ENCODE assay signal across 10 cellular contexts in the genomic region with DNA sequence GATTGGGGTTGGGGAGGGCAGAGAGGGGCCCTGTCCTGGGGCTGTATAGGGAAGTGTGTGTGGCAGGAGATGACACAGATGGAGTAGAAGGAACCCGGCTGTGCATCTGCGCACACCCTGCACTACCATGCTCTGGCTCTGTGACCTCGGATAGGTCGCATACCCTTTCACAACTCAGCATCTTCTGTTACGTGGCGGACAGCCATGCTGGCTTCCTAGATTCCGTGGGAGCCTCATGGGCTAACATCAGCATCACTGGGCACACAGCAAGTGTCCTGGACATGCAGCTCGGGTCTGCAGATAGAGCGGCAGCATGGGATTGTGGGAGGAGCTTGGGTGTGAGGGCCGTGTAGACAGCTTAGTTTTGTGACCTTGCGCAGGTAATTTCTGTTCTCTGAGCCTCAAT. TPM values are rescaled to one million over a fixed set of nuclear protein-coding genes. Genes with fewer than 3 reads are reported as not detected.
DNase-seq lines count a peak whose midpoint lies in the region; ATAC-seq and TF ChIP-seq lines count a peak whose summit lies in the region.
"Had no signal": no experiment of that assay in that cellular context is flagged by ENCODE, and none has a peak within 500 bp of the region (broad histone marks: within the 10 kb centered on the region; RNA-seq: fewer than 3 reads in every experiment).

No MANE protein-coding gene starts in this region.

- H3K4me2 ChIP-seq in GM23248 (ENCODE audit: unreplicated experiment) = peak overlapping the region; percentile 99
- peak overlapping the region; percentile 92 for H3K4me2 ChIP-seq in mesenchymal stem cell (ENCODE audit: low read length, poor library complexity, severe bottlenecking)

- H2BK120ac ChIP-seq in mesenchymal stem cell (ENCODE audit: low read depth, low read length) = no peak overlapping the region

- H3K4ac ChIP-seq in mesenchymal stem cell (ENCODE audit: low read depth in 1 of 2, low read length in 2 of 2) = no peak overlapping the region

- H2AK5ac ChIP-seq in mesenchymal stem cell (ENCODE audit: low read length, severe bottlenecking) = no peak overlapping the region

- H2BK15ac ChIP-seq in mesenchymal stem cell (ENCODE audit: low read depth, poor library complexity, severe bottlenecking) = no peak overlapping the region

- H4K8ac ChIP-seq in mesenchymal stem cell (ENCODE audit: low read length) = peak overlapping the region; percentile 21

- CTCF ChIA-PET in activated CD8-positive, alpha-beta T cell treated with anti-CD3 and anti-CD28 coated beads, Interleukin-2, amount 10 ng/mL, durations not matched to agents 7 days and 5 days (lab: Charles Lee) = interaction anchor here (2.3 to 2.8 kb wide), 2 partner anchors 10 to 18 kb away, joined by 13 to 14 read pairs; partner anchors contain the start of genes ARPC5L, RPL35 and WDR38

- H4K20me1 ChIP-seq in GM23248 (ENCODE audit: insufficient read depth) = peaks cover 5% of the 10 kb centered on the region; the same call in 1 of the 2 replicates

- no peak overlapping the region for H3K23ac ChIP-seq in mesenchymal stem cell (ENCODE audit: low read length in 2 of 2)

- WGBS in GM23248 (ENCODE audit: low coverage in 1 of 2, low lambda C conversion rate in 2 of 2, missing lambda C conversion rate in 2 of 2), 2 experiments = 76 to 78% methylated on average over 10 to 11 of the region's 11 CpGs
- 90% methylated on average over 11 of the region's 11 CpGs for WGBS in mesenchymal stem cell

- no peak overlapping the region for H3K18ac ChIP-seq in mesenchymal stem cell (ENCODE audit: low read depth in 1 of 2, low read length in 2 of 2)

- H3K4me3 Mint-ChIP-seq in activated CD8-positive, alpha-beta T cell treated with anti-CD3 and anti-CD28 coated beads, Interleukin-2, amount 10 ng/mL, durations not matched to agents 7 days and 5 days = peak overlapping the region; percentile 89

- DNase-seq in AG09309 (ENCODE audit: low read depth) = no peak
- no peak for DNase-seq in GM23248
- DNase-seq in activated CD8-positive, alpha-beta T cell treated with anti-CD3 and anti-CD28 coated beads, Interleukin-2, amount 10 ng/mL, durations not matched to agents 7 days and 5 days = no peak
- DNase-seq in mesenchymal stem cell = no peak
- no peak for DNase-seq in NCI-H510A (lab: John Stamatoyannopoulos, UW)
- no peak for DNase-seq in activated CD4-positive, CD25-positive, alpha-beta regulatory T cell (lab: John Stamatoyannopoulos, UW)
- DNase-seq in GDM1 (lab: John Stamatoyannopoulos, UW) = no peak

- peaks cover 58% of the 10 kb centered on the region for H3K36me3 Mint-ChIP-seq in activated CD8-positive, alpha-beta T cell treated with anti-CD3 and anti-CD28 coated beads, Interleukin-2, amount 10 ng/mL, durations not matched to agents 7 days and 5 days (ENCODE audit: low read depth)

- POLR2A ChIA-PET in activated CD8-positive, alpha-beta T cell treated with anti-CD3 and anti-CD28 coated beads, Interleukin-2, amount 10 ng/mL, durations not matched to agents 7 days and 5 days (lab: Charles Lee) = interaction anchor here (0.6 to 3.1 kb wide), 4 partner anchors 9 to 370 kb away, joined by 3 to 47 read pairs (median 4); partner anchors contain the start of genes ARPC5L, HSPA5 and RPL35

- H3K9me2 ChIP-seq in GM23248 (ENCODE audit: insufficient read depth) = no peaks in the 10 kb centered on the region

- H3K27me3 ChIP-seq in GM23248 (replicated peaks; ENCODE audit: insufficient read depth) (no peaks in the 10 kb centered on the region), mesenchymal stem cell (ENCODE audit: control insufficient read depth in 1 of 2, insufficient read depth in 1 of 2, low read length in 2 of 2) (no peaks in the 10 kb centered on the region)

- H3K36me3 ChIP-seq in GM23248 (ENCODE audit: low read depth) = peaks cover 19% of the 10 kb centered on the region
- H3K36me3 ChIP-seq in mesenchymal stem cell (ENCODE audit: control insufficient read depth in 1 of 2, insufficient read depth in 2 of 2, low read depth in 1 of 2, low read length in 2 of 2) = peaks cover 36 to 37% of the 10 kb centered on the region in 2 experiments

- H3K27ac ChIP-seq in GM23248 (peak overlapping the region; percentile 95), mesenchymal stem cell (ENCODE audit: low read length, poor library complexity, severe bottlenecking) (no peak overlapping the region)

- peak overlapping the region; percentile 35 for H4K91ac ChIP-seq in mesenchymal stem cell (ENCODE audit: low read length)

- peaks cover 25% of the 10 kb centered on the region for H3F3A ChIP-seq in GM23248 (ENCODE audit: insufficient read depth)

- peak overlapping the region in 1 of 2 experiments; percentile 53 for H3K14ac ChIP-seq in mesenchymal stem cell (ENCODE audit: low read length in 2 of 2)

- peaks cover 26% of the 10 kb centered on the region for H3K4me1 ChIP-seq in GM23248 (ENCODE audit: insufficient read depth)
- H3K4me1 ChIP-seq in mesenchymal stem cell (ENCODE audit: control insufficient read depth, insufficient read depth, low read depth, low read length) = peaks cover 28% of the 10 kb centered on the region

- H2BK12ac ChIP-seq in mesenchymal stem cell (ENCODE audit: low read length in 2 of 2) = no peak overlapping the region

- no peak for TF ChIP-seq CTCF in AG09309 (IDR thresholded peaks at IDR 0.05; ENCODE audit: control insufficient read depth, insufficient read depth, low read depth, low read length, missing control alignments)

- peaks cover 87% of the 10 kb centered on the region for H3K79me2 ChIP-seq in GM23248 (ENCODE audit: insufficient read depth)

- in situ Hi-C loops in GM23248 (cut with MboI) = no loop called here

- no peaks in the 10 kb centered on the region for H3K9me3 Mint-ChIP-seq in activated CD8-positive, alpha-beta T cell treated with anti-CD3 and anti-CD28 coated beads, Interleukin-2, amount 10 ng/mL, durations not matched to agents 7 days and 5 days (ENCODE audit: insufficient read depth)

- no peak overlapping the region for H2BK5ac ChIP-seq in mesenchymal stem cell (ENCODE audit: low read depth, low read length, poor library complexity, severe bottlenecking)

- H3K4me1 Mint-ChIP-seq in activated CD8-positive, alpha-beta T cell treated with anti-CD3 and anti-CD28 coated beads, Interleukin-2, amount 10 ng/mL, durations not matched to agents 7 days and 5 days (ENCODE audit: low read depth) = peaks cover 52% of the 10 kb centered on the region

- H3K9ac ChIP-seq in GM23248 (peak overlapping the region; percentile 95), mesenchymal stem cell (ENCODE audit: low read length) (peak overlapping the region; percentile 97)

- H3K27me3 Mint-ChIP-seq in activated CD8-positive, alpha-beta T cell treated with anti-CD3 and anti-CD28 coated beads, Interleukin-2, amount 10 ng/mL, durations not matched to agents 7 days and 5 days (ENCODE audit: low read depth) = no peaks in the 10 kb centered on the region

- peaks cover 18% of the 10 kb centered on the region for H3K79me1 ChIP-seq in mesenchymal stem cell (replicated peaks; ENCODE audit: low read length, poor library complexity, severe bottlenecking)

- H3K4me3 ChIP-seq in AG09309 (ENCODE audit: control insufficient read depth, low read depth, low read length) (peak overlapping the region; percentile 99; the same call in 1 of the 2 replicates), GM23248 (peak overlapping the region; percentile 98), mesenchymal stem cell (ENCODE audit: insufficient read depth in 1 of 2, low read depth in 1 of 2, low read length in 2 of 2) (peak overlapping the region; percentile 11 to 93)

- H3K27ac Mint-ChIP-seq in activated CD8-positive, alpha-beta T cell treated with anti-CD3 and anti-CD28 coated beads, Interleukin-2, amount 10 ng/mL, durations not matched to agents 7 days and 5 days = peak overlapping the region; percentile 99

- H2AFZ ChIP-seq in GM23248 (no peak overlapping the region), mesenchymal stem cell (ENCODE audit: low read depth, low read length) (no peak overlapping the region)

- no peaks in the 10 kb centered on the region for H3K9me3 ChIP-seq in GM23248 (ENCODE audit: low read depth)
- no peaks in the 10 kb centered on the region for H3K9me3 ChIP-seq in mesenchymal stem cell (ENCODE audit: control insufficient read depth, low read length)

- ATAC-seq in activated CD8-positive, alpha-beta T cell treated with anti-CD3 and anti-CD28 coated beads, Interleukin-2, amount 10 ng/mL, durations not matched to agents 7 days and 5 days = no peak
- ATAC-seq in HG02610 (IDR thresholded peaks at IDR 0.05; ENCODE audit: unreplicated experiment) = no peak

RNA-seq across cellular contexts. Expression of gene ARPC5L, which starts 9.2 kb away (rescaled TPM):
- total RNA-seq in GM23248 (2014; rRNA removed; shearing (Covaris generic)) = 21.9 and 31.5 TPM in 2 replicates
- 75.0 and 77.6 TPM in 2 replicates for polyA plus RNA-seq in GM23248 (2016; fragmentation: Nextera tagmentation; extraction: Ambion mirVana)
- 10 to 100 TPM; 82.0 to 86.0 TPM for total RNA-seq in activated CD8-positive, alpha-beta T cell treated with anti-CD3 and anti-CD28 coated beads, Interleukin-2, amount 10 ng/mL, durations not matched to agents 7 days and 5 days
- 42.5 TPM for polyA plus RNA-seq in mesenchymal stem cell (2013, experiment 1 of 2)
- 42.7 TPM for polyA plus RNA-seq in mesenchymal stem cell (2013, experiment 2 of 2)

RNA-seq across cellular contexts. Expression of gene RPL35, which starts 9.4 kb away (rescaled TPM):
- 1,199 and 1,347 TPM in 2 replicates for total RNA-seq in GM23248 (2014; rRNA removed; shearing (Covaris generic))
- polyA plus RNA-seq in GM23248 (2016; fragmentation: Nextera tagmentation; extraction: Ambion mirVana) = 1,193 and 1,202 TPM in 2 replicates
- 1,000 to 10,000 TPM; 1,341 to 1,437 TPM for total RNA-seq in activated CD8-positive, alpha-beta T cell treated with anti-CD3 and anti-CD28 coated beads, Interleukin-2, amount 10 ng/mL, durations not matched to agents 7 days and 5 days
- polyA plus RNA-seq in mesenchymal stem cell (2013, experiment 1 of 2) = 4,023 TPM
- 3,898 TPM for polyA plus RNA-seq in mesenchymal stem cell (2013, experiment 2 of 2)

RNA-seq across cellular contexts. Expression of gene WDR38, which starts 17.9 kb away (rescaled TPM):
- total RNA-seq in GM23248 (2014; rRNA removed; shearing (Covaris generic)) = not detected in 2 replicates
- not detected in 2 replicates for polyA plus RNA-seq in GM23248 (2016; fragmentation: Nextera tagmentation; extraction: Ambion mirVana)
- not detected for total RNA-seq in activated CD8-positive, alpha-beta T cell treated with anti-CD3 and anti-CD28 coated beads, Interleukin-2, amount 10 ng/mL, durations not matched to agents 7 days and 5 days
- not detected for polyA plus RNA-seq in mesenchymal stem cell (2013, experiment 1 of 2)
- polyA plus RNA-seq in mesenchymal stem cell (2013, experiment 2 of 2) = not detected
- total RNA-seq: dermis microvascular lymphatic vessel endothelial cell, posterior vena cava had no signal
